Comparison of ENCODE assay signal across 22 cellular contexts in the genomic region with DNA sequence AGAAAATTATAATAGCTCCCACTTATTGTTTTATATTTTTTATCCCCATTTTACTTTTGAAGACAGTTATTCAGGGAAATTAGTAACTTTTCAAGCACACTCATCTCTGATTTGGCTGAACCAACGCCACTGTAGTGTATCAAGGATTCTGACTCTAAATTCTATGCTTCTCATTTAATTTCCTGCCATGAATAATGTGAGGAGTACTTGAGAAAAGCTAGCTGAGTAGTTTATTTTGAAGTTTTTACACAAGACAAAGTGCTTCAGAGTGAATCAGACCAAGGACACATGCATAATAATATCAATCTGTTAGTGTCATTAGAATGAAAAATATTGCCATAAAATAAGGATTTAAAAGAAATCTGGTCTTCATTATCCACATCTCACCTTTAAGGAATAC.
DNase-seq lines count a peak whose midpoint lies in the region; ATAC-seq, FAIRE-seq and TF ChIP-seq lines count a peak whose summit lies in the region.
"Had no signal": no experiment of that assay in that cellular context is flagged by ENCODE, and none has a peak within 500 bp of the region (broad histone marks: within the 10 kb centered on the region; RNA-seq: fewer than 3 reads in every experiment).

No MANE protein-coding gene starts in this region.

- WGBS in neuronal stem cell (ENCODE audit: extremely low coverage in 2 of 2, insufficient read length in 2 of 2, insufficient replicate concordance in 1 of 2), 2 donors = no CpG with 5 or more reads among the region's 1 CpG
- WGBS in heart left ventricle, 4 donors = 63 to 75% (median 66%) methylated on average over 1 of the region's 1 CpG

- no peak overlapping the region for H2BK15ac ChIP-seq in neuronal stem cell (ENCODE audit: low read length)

- H3K4ac ChIP-seq in neuronal stem cell (ENCODE audit: low read length) = no peak overlapping the region

- no peaks in the 10 kb centered on the region for H3K36me3 ChIP-seq in Karpas-422 (ENCODE audit: insufficient read depth, low read length)
- no peaks in the 10 kb centered on the region for H3K36me3 ChIP-seq in neuronal stem cell (replicated peaks in 1 of 2; ENCODE audit: control insufficient read depth in 2 of 2, insufficient read depth in 2 of 2, low read length in 2 of 2)
- no peaks in the 10 kb centered on the region for H3K36me3 ChIP-seq in heart left ventricle
- H3K36me3 ChIP-seq: BE2C, BLaER1 had no signal

- no peaks in the 10 kb centered on the region for H3K79me1 ChIP-seq in neuronal stem cell (ENCODE audit: low read depth, low read length)

- H3K4me3 ChIP-seq in Karpas-422 (ENCODE audit: low read length) (no peak overlapping the region), neuronal stem cell (ENCODE audit: low read length in 2 of 2) (no peak overlapping the region), heart left ventricle (no peak overlapping the region)
- H3K4me3 ChIP-seq: BLaER1 had no signal

- H3K4me1 ChIP-seq in Karpas-422 (ENCODE audit: low read length) (peaks cover 17% of the 10 kb centered on the region), neuronal stem cell (ENCODE audit: control insufficient read depth in 2 of 2, insufficient read depth in 1 of 2, low read depth in 1 of 2, low read length in 2 of 2) (no peaks in the 10 kb centered on the region), heart left ventricle (no peaks in the 10 kb centered on the region)
- H3K4me1 ChIP-seq: BE2C, BLaER1, Caco-2 had no signal

- H3K9me3 ChIP-seq in Karpas-422 (ENCODE audit: low read length) (no peaks in the 10 kb centered on the region), neuronal stem cell (replicated peaks in 1 of 2; ENCODE audit: control insufficient read depth in 2 of 2, insufficient read depth in 1 of 2, low read depth in 1 of 2, low read length in 2 of 2) (no peaks in the 10 kb centered on the region), heart left ventricle (no peaks in the 10 kb centered on the region)
- H3K9me3 ChIP-seq: BE2C, BLaER1, Caco-2 had no signal

- H2AFZ ChIP-seq in Karpas-422 (ENCODE audit: low read length) (0 out of 2 replicates have a peak overlapping the region, but pooled peaks have one; percentile 64), neuronal stem cell (ENCODE audit: low read length) (peak overlapping the region; percentile 35)

- intact Hi-C loops in heart left ventricle (cut with DNase I) = no loop called here

- no peak overlapping the region for H2BK5ac ChIP-seq in neuronal stem cell (ENCODE audit: low read length)

- no peak overlapping the region for H4K91ac ChIP-seq in neuronal stem cell (ENCODE audit: low read depth, low read length, poor library complexity)

- H4K20me1 ChIP-seq in Karpas-422 (ENCODE audit: insufficient read depth, low read depth, low read length) = no peaks in the 10 kb centered on the region
- H4K20me1 ChIP-seq: BLaER1 had no signal

- no peak overlapping the region for H3K14ac ChIP-seq in neuronal stem cell (ENCODE audit: low read length)

- no peaks in the 10 kb centered on the region for H3K9me2 ChIP-seq in Karpas-422 (replicated peaks; ENCODE audit: insufficient read depth, low read length)

- H3K4me2 ChIP-seq in Karpas-422 (ENCODE audit: low read depth, low read length, poor library complexity, severe bottlenecking) (no peak overlapping the region), neuronal stem cell (ENCODE audit: insufficient read depth, low read length, poor library complexity, severe bottlenecking) (no peak overlapping the region)
- H3K4me2 ChIP-seq: BLaER1 had no signal

- ATAC-seq in SK-N-SH treated with all-trans-retinoic acid at 6 μM for 48 hours (peak; percentile 63; the same call in 2 of the 3 replicates), heart left ventricle (no peak)
- ATAC-seq: CD8-positive, alpha-beta T cell had no signal

- H4K8ac ChIP-seq in neuronal stem cell (ENCODE audit: low read depth, low read length) = no peak overlapping the region

- H3K79me2 ChIP-seq in Karpas-422 (ENCODE audit: low read length) = no peaks in the 10 kb centered on the region

- peak; percentile 30 for FAIRE-seq in H54 (lab: Jason Lieb, UNC)
- FAIRE-seq: D721Med, G401.6, GM12891, GM19239 had no signal

- H3K27me3 ChIP-seq in Karpas-422 (ENCODE audit: low read length) = no peaks in the 10 kb centered on the region
- H3K27me3 ChIP-seq in neuronal stem cell (ENCODE audit: control insufficient read depth in 3 of 3, insufficient read depth in 3 of 3, low read depth in 1 of 3, low read length in 3 of 3) = no peaks in the 10 kb centered on the region
- H3K27me3 ChIP-seq in heart left ventricle = no peaks in the 10 kb centered on the region
- H3K27me3 ChIP-seq: BE2C, BLaER1 had no signal

- H3K27ac ChIP-seq in Karpas-422 (ENCODE audit: low read length) (no peak overlapping the region), neuronal stem cell (replicated peaks; ENCODE audit: low read length) (no peak overlapping the region), heart left ventricle (no peak overlapping the region)
- H3K27ac ChIP-seq: BLaER1 had no signal

- no peak overlapping the region for H2BK120ac ChIP-seq in neuronal stem cell (ENCODE audit: low read depth, low read length)

- H2BK12ac ChIP-seq in neuronal stem cell (ENCODE audit: low read length) = no peak overlapping the region

- TF ChIP-seq CTCF in heart left ventricle (IDR thresholded peaks at IDR 0.05) = no peak

- no peak for TF ChIP-seq POLR2A in H54 (IDR thresholded peaks at IDR 0.05; ENCODE audit: low read depth, low read length)
- TF ChIP-seq POLR2A in heart left ventricle (IDR thresholded peaks at IDR 0.05) = no peak

- DNase-seq in H54 (ENCODE audit: insufficient read length, low spot score) (no peak), Karpas-422 (no peak), neuronal stem cell (ENCODE audit: low spot score) (no peak), CD1c-positive myeloid dendritic cell (ENCODE audit: extremely low spot score) (no peak), NCI-H1105 (lab: John Stamatoyannopoulos, UW) (no peak), heart left ventricle (no peak)
- DNase-seq: 8988T; ACHN; BE2C; C1 segment of cervical spinal cord; Caco-2; Calu3; CD4-positive, alpha-beta T cell; CD8-positive, alpha-beta T cell; DMS79 treated with DMSO at 0.1 percent for 48 hours; GF-D8 had no signal

- no peak overlapping the region for H3K18ac ChIP-seq in neuronal stem cell (ENCODE audit: low read length)

- no peak overlapping the region for H3K9ac ChIP-seq in Karpas-422 (ENCODE audit: low read length)
- no peak overlapping the region for H3K9ac ChIP-seq in neuronal stem cell (ENCODE audit: low read depth, low read length, poor library complexity)
- H3K9ac ChIP-seq: BLaER1 had no signal

- H2AK5ac ChIP-seq in neuronal stem cell (ENCODE audit: low read depth, low read length) = no peak overlapping the region

- H3K23ac ChIP-seq in neuronal stem cell (ENCODE audit: low read depth, low read length, poor library complexity) = no peak overlapping the region

TF ChIP-seq in SK-N-SH treated with all-trans-retinoic acid at 6 μM for 48 hours, 23 proteins besides CTCF, POLR2A, EP300 and RAD21:
- TF ChIP-seq ZFP3 (CRISPR knock-in tag; IDR thresholded peaks at IDR 0.05) (no peak), RARB (CRISPR knock-in tag; IDR thresholded peaks at IDR 0.05) (0 out of 2 replicates have a peak, but pooled peaks have one; percentile 56), TOX (CRISPR knock-in tag; IDR thresholded peaks at IDR 0.05; ENCODE audit: borderline replicate concordance) (peak; percentile 48; the same call in 1 of the 2 replicates), ISL1 (CRISPR knock-in tag; IDR thresholded peaks at IDR 0.05) (peak; percentile 35)
